Comparison of ENCODE assay signal across 10 cellular contexts in the genomic region with DNA sequence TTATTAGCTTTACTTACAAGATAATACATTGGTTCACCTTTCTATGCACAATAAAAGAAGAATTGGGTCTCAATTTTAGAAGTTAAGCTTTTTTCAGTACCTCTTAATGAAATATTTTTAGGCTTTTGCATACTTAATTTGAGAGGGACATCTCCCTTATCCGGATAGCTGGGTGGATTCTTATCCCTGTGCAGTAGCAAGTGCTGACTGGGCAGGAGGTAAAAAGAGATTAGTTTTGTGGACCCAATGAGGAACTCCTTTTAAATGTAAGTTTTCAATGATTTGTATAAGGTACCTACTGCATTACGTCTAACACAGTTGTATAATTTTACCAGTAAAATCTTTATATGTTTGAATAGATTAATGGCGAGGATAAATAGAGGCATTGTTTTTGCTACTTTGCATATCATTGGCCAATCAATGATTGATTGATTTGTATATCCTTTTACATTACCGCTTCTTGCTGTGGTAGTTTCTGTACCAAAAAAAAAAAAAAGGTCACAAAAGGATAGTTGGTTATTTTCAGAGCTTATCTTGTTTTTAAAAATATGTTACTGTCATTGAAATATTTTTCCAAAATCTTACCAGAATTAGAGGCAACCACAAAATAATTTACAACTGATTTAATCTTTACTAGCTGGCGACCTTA. TPM values are rescaled to one million over a fixed set of nuclear protein-coding genes. Genes with fewer than 3 reads are reported as not detected.
DNase-seq lines count a peak whose midpoint lies in the region; ATAC-seq and TF ChIP-seq lines count a peak whose summit lies in the region.
"Had no signal": no experiment of that assay in that cellular context is flagged by ENCODE, and none has a peak within 500 bp of the region (broad histone marks: within the 10 kb centered on the region; RNA-seq: fewer than 3 reads in every experiment).

No MANE protein-coding gene starts in this region.

- peak overlapping the region; percentile 99 for H3K4me3 Mint-ChIP-seq in neural progenitor cell

- H4K20me1 ChIP-seq in GM23248 (ENCODE audit: insufficient read depth), result peaks cover 6% of the 10 kb centered on the region
- H4K20me1 ChIP-seq in neural progenitor cell (ENCODE audit: low read depth), result peaks cover 66% of the 10 kb centered on the region

- peak overlapping the region; percentile 87 for H3K4me3 ChIP-seq in GM23248
- H3K4me3 ChIP-seq in ectodermal cell (ENCODE audit: insufficient read depth, low read depth, low read length), result peak overlapping the region; percentile 75
- peak overlapping the region; percentile 94 for H3K4me3 ChIP-seq in neural progenitor cell

- H3K27me3 Mint-ChIP-seq in neural progenitor cell (ENCODE audit: insufficient read depth, low read depth), result peaks cover 4% of the 10 kb centered on the region

- no peak overlapping the region for H3K27ac Mint-ChIP-seq in neural progenitor cell

- in situ Hi-C loops in GM23248 (cut with MboI), result loop anchor here (25.0 kb wide), 1 partner anchor 379 kb away; no protein-coding TSS in a partner anchor

- no peaks in the 10 kb centered on the region for H3K9me2 ChIP-seq in GM23248 (ENCODE audit: insufficient read depth)

- H3K36me3 ChIP-seq in GM23248 (ENCODE audit: low read depth) (no peaks in the 10 kb centered on the region), ectodermal cell (ENCODE audit: control insufficient read depth, insufficient read depth, low read length) (no peaks in the 10 kb centered on the region), neural progenitor cell (no peaks in the 10 kb centered on the region)

- peaks cover 45% of the 10 kb centered on the region for H3K36me3 Mint-ChIP-seq in neural progenitor cell

- TF ChIP-seq CTCF in neural progenitor cell (IDR thresholded peaks at IDR 0.05), result no peak

- H3K4me1 ChIP-seq in GM23248 (ENCODE audit: insufficient read depth) (peaks cover 17% of the 10 kb centered on the region), ectodermal cell (ENCODE audit: control insufficient read depth, insufficient read depth, low read length) (peaks cover 8% of the 10 kb centered on the region), neural progenitor cell (peaks cover 27% of the 10 kb centered on the region)

- no peak overlapping the region for H2AFZ ChIP-seq in GM23248
- H2AFZ ChIP-seq in neural progenitor cell (replicated peaks), result no peak overlapping the region

- DNase-seq in GM23248 (peak; percentile 28), NCI-H526 treated with DMSO at 0.1 percent for 48 hours (lab: John Stamatoyannopoulos, UW) (peak; percentile 34), neural progenitor cell (ENCODE audit: low spot score) (no peak), superior temporal gyrus (ENCODE audit: extremely low spot score) (no peak), NCI-H2196 treated with DMSO at 0.1 percent for 48 hours (lab: John Stamatoyannopoulos, UW; ENCODE audit: unreplicated experiment) (no peak)
- DNase-seq in activated CD4-positive, alpha-beta T cell treated with anti-CD3 and anti-CD28 coated beads for 48 hours, result no peak
- DNase-seq: amniotic stem cell, NCI-H510A treated with DMSO at 0.1 percent for 48 hours had no signal

- WGBS in GM23248 (ENCODE audit: low coverage in 1 of 2, low lambda C conversion rate in 2 of 2, missing lambda C conversion rate in 2 of 2), 2 experiments, result 39 to 40% methylated on average over 5 of the region's 5 CpGs
- 0 to 23% methylated on average over 3 to 5 of the region's 5 CpGs for WGBS in ectodermal cell, 2 experiments

- no peak for ATAC-seq in HG03354 (IDR thresholded peaks at IDR 0.05; ENCODE audit: poor library complexity, severe bottlenecking, unreplicated experiment)

- H3K9me3 Mint-ChIP-seq in neural progenitor cell, result peaks cover 25% of the 10 kb centered on the region

- H3K79me2 ChIP-seq in GM23248 (ENCODE audit: insufficient read depth), result peaks cover 67% of the 10 kb centered on the region
- H3K79me2 ChIP-seq in neural progenitor cell (ENCODE audit: low read depth), result peaks cover 82% of the 10 kb centered on the region

- H3K27me3 ChIP-seq in GM23248 (replicated peaks; ENCODE audit: insufficient read depth) (no peaks in the 10 kb centered on the region), ectodermal cell (ENCODE audit: control insufficient read depth, insufficient read depth, low read length, poor library complexity, severe bottlenecking) (no peaks in the 10 kb centered on the region), neural progenitor cell (no peaks in the 10 kb centered on the region)

- H3K27ac ChIP-seq in GM23248, result no peak overlapping the region; the same call in 1 of the 2 replicates
- peak overlapping the region; percentile 16 for H3K27ac ChIP-seq in ectodermal cell (ENCODE audit: insufficient read depth, low read depth, low read length, poor library complexity, severe bottlenecking)
- H3K27ac ChIP-seq in neural progenitor cell, result no peak overlapping the region

- H3F3A ChIP-seq in GM23248 (ENCODE audit: insufficient read depth) (no peaks in the 10 kb centered on the region), neural progenitor cell (ENCODE audit: low read depth) (peaks cover 11% of the 10 kb centered on the region)

- peaks cover 21% of the 10 kb centered on the region for H3K4me1 Mint-ChIP-seq in neural progenitor cell

- H3K9ac ChIP-seq in GM23248, result peak overlapping the region; percentile 94
- peak overlapping the region; percentile 93 for H3K9ac ChIP-seq in neural progenitor cell

- peak overlapping the region; percentile 92 for H3K4me2 ChIP-seq in GM23248 (ENCODE audit: unreplicated experiment)
- peak overlapping the region; percentile 97 for H3K4me2 ChIP-seq in neural progenitor cell

- no peaks in the 10 kb centered on the region for H3K9me3 ChIP-seq in GM23248 (ENCODE audit: low read depth)
- no peaks in the 10 kb centered on the region for H3K9me3 ChIP-seq in ectodermal cell (ENCODE audit: control insufficient read depth, low read length)
- peaks cover 2% of the 10 kb centered on the region for H3K9me3 ChIP-seq in neural progenitor cell (ENCODE audit: low read depth)

RNA-seq across cellular contexts. Expression of gene CPSF6, which starts 2.2 kb away (rescaled TPM):
- total RNA-seq in GM23248 (2014; rRNA removed; shearing (Covaris generic)), result 19.6 and 31.5 TPM in 2 replicates
- 63.4 TPM in 2 replicates for polyA plus RNA-seq in GM23248 (2016; fragmentation: Nextera tagmentation; extraction: Ambion mirVana)
- 156 TPM for polyA plus RNA-seq in ectodermal cell (2013, experiment 1 of 4)
- 179 TPM for polyA plus RNA-seq in ectodermal cell (2013, experiment 2 of 4)
- polyA plus RNA-seq in ectodermal cell (2013, experiment 3 of 4), result 137 TPM
- 154 TPM for polyA plus RNA-seq in ectodermal cell (2013, experiment 4 of 4)
- total RNA-seq in neural progenitor cell (ENCODE audit: low replicate concordance), result 114 and 155 TPM in 2 replicates

Comparison
In these comparisons a context has a peak if more than half of its experiments do, and no peak if none do; other contexts are left out.
1. DNase-seq: peak in GM23248 (single experiment) and NCI-H526 treated with DMSO at 0.1 percent for 48 hours (single experiment); none in neural progenitor cell (single experiment), superior temporal gyrus (single experiment), activated CD4-positive, alpha-beta T cell treated with anti-CD3 and anti-CD28 coated beads for 48 hours (single experiment) and NCI-H2196 treated with DMSO at 0.1 percent for 48 hours (single experiment).
2. Peak in every context shown above with its lines, with median percentiles within 50 percentile points of each other: H3K4me3 ChIP-seq.